16 cellular contexts compared by ENCODE assay signal in genomic region chr10:33453081-33453850, GRCh38.
DNase-seq lines count a peak whose midpoint lies in the region; ATAC-seq and TF ChIP-seq lines count a peak whose summit lies in the region.
"Had no signal": no experiment of that assay in that cellular context is flagged by ENCODE, and none has a peak within 500 bp of the region (broad histone marks: within the 10 kb centered on the region; RNA-seq: fewer than 3 reads in every experiment).

No MANE protein-coding gene starts in this region.

- H3K27ac ChIP-seq in IMR-90 (ENCODE audit: insufficient read depth, low read length) (no peak overlapping the region), RWPE2 (ENCODE audit: poor library complexity, severe bottlenecking) (no peak overlapping the region), foreskin keratinocyte (no peak overlapping the region)
- H3K27ac ChIP-seq: tibial nerve had no signal

- peaks cover 11% of the 10 kb centered on the region for H3K27me3 Mint-ChIP-seq in activated naive CD8-positive, alpha-beta T cell treated with anti-CD3 and anti-CD28 coated beads for 36 hours
- H3K27me3 Mint-ChIP-seq: brain had no signal

- H3K9ac ChIP-seq in IMR-90 (ENCODE audit: low read depth, low read length), result no peak overlapping the region

- no peak for TF ChIP-seq POLR2A in IMR-90 (IDR thresholded peaks at IDR 0.05; ENCODE audit: low read depth, low read length)

- H2AK5ac ChIP-seq in IMR-90 (ENCODE audit: low read depth, low read length), result no peak overlapping the region

- H3K4me1 ChIP-seq in IMR-90 (ENCODE audit: control insufficient read depth, insufficient read depth, low read length) (no peaks in the 10 kb centered on the region), RWPE2 (ENCODE audit: insufficient read depth, poor library complexity, severe bottlenecking) (no peaks in the 10 kb centered on the region), foreskin keratinocyte (no peaks in the 10 kb centered on the region)
- H3K4me1 ChIP-seq: tibial nerve had no signal

- no CpG with 5 or more reads among the region's 8 CpGs for WGBS in IMR-90 (ENCODE audit: extremely low coverage in 2 of 2, insufficient read length in 1 of 2), 2 experiments

- H3K27me3 ChIP-seq in IMR-90 (ENCODE audit: control insufficient read depth, insufficient read depth, low read length) (no peaks in the 10 kb centered on the region), RWPE2 (ENCODE audit: insufficient read depth, poor library complexity, severe bottlenecking) (no peaks in the 10 kb centered on the region), foreskin keratinocyte (no peaks in the 10 kb centered on the region)
- H3K27me3 ChIP-seq: tibial nerve had no signal

- no peaks in the 10 kb centered on the region for H3K4me1 Mint-ChIP-seq in activated naive CD8-positive, alpha-beta T cell treated with anti-CD3 and anti-CD28 coated beads for 36 hours
- H3K4me1 Mint-ChIP-seq: brain had no signal

- H4K20me1 ChIP-seq in IMR-90 (ENCODE audit: insufficient read depth, low read length), result no peaks in the 10 kb centered on the region

- H3K9me3 Mint-ChIP-seq in activated naive CD8-positive, alpha-beta T cell treated with anti-CD3 and anti-CD28 coated beads for 36 hours, result peaks cover 5% of the 10 kb centered on the region

- H3K4me3 Mint-ChIP-seq in activated naive CD8-positive, alpha-beta T cell treated with anti-CD3 and anti-CD28 coated beads for 36 hours, result no peak overlapping the region
- H3K4me3 Mint-ChIP-seq: brain had no signal

- no peak overlapping the region for H3K4ac ChIP-seq in IMR-90 (ENCODE audit: low read depth, low read length)

- CTCF ChIA-PET in IMR-90 (lab: Yijun Ruan, JAX), result no interaction called here

- no peak overlapping the region for H2BK20ac ChIP-seq in IMR-90 (ENCODE audit: low read depth, low read length)

- no peak overlapping the region for H3K18ac ChIP-seq in IMR-90 (ENCODE audit: low read depth, low read length)

- H3K36me3 Mint-ChIP-seq in activated naive CD8-positive, alpha-beta T cell treated with anti-CD3 and anti-CD28 coated beads for 36 hours, result no peaks in the 10 kb centered on the region
- H3K36me3 Mint-ChIP-seq: brain had no signal

- H3K79me1 ChIP-seq in IMR-90 (ENCODE audit: low read depth in 1 of 2, low read length in 2 of 2), result no peaks in the 10 kb centered on the region

- H3K23ac ChIP-seq in IMR-90 (ENCODE audit: low read depth, low read length), result no peak overlapping the region

- no peak overlapping the region for H2BK5ac ChIP-seq in IMR-90 (ENCODE audit: low read depth, low read length, poor library complexity, severe bottlenecking)

- H2BK15ac ChIP-seq in IMR-90 (ENCODE audit: low read depth, low read length), result no peak overlapping the region

- H2AFZ ChIP-seq in IMR-90 (replicated peaks; ENCODE audit: low read length, poor library complexity), result no peak overlapping the region

- no peaks in the 10 kb centered on the region; the same call in 1 of the 2 replicates for H3K9me1 ChIP-seq in IMR-90 (ENCODE audit: insufficient read depth, low read length)

- no peak overlapping the region for H3K27ac Mint-ChIP-seq in activated naive CD8-positive, alpha-beta T cell treated with anti-CD3 and anti-CD28 coated beads for 36 hours
- H3K27ac Mint-ChIP-seq: brain had no signal

- 0 out of 2 replicates have a peak, but pooled peaks cover 3% of the 10 kb centered on the region for H3K9me3 ChIP-seq in IMR-90 (ENCODE audit: control insufficient read depth, insufficient read depth, low read length)
- peaks cover 3% of the 10 kb centered on the region for H3K9me3 ChIP-seq in RWPE2 (ENCODE audit: severe bottlenecking)

- no peak for TF ChIP-seq RAD21 in IMR-90 (IDR thresholded peaks at IDR 0.05; ENCODE audit: low read length)

- TF ChIP-seq CTCF in IMR-90 (conservative IDR thresholded peaks at IDR 0.05; ENCODE audit: low read depth, low read length) (no peak), RWPE2 (IDR thresholded peaks at IDR 0.05; ENCODE audit: poor library complexity, severe bottlenecking) (no peak), foreskin keratinocyte (conservative IDR thresholded peaks at IDR 0.05) (no peak)

- intact Hi-C loops in IMR-90 (cut with micrococcal nuclease), result no loop called here

- DNase-seq in ACHN, result peak; percentile 68
- peak; percentile 64 for DNase-seq in IMR-90
- no peak for DNase-seq in RWPE2 (ENCODE audit: low spot score)
- DNase-seq in foreskin keratinocyte, result peak; percentile 77 to 91
- DNase-seq in NOMO-1 (lab: John Stamatoyannopoulos, UW; ENCODE audit: unreplicated experiment in 2 of 2), result no peak
- no peak for DNase-seq in activated naive CD8-positive, alpha-beta T cell treated with anti-CD3 and anti-CD28 coated beads for 36 hours
- DNase-seq: activated CD4-positive, alpha-beta T cell treated with anti-CD3 and anti-CD28 coated beads for 4 hours; effector memory CD4-positive, alpha-beta T cell; NCI-H2029 treated with DMSO at 0.1 percent for 48 hours; SW 1271 had no signal

- no peak overlapping the region for H4K5ac ChIP-seq in IMR-90 (ENCODE audit: low read depth, low read length)

- H4K91ac ChIP-seq in IMR-90 (ENCODE audit: insufficient read depth, low read depth, low read length), result no peak overlapping the region

- ATAC-seq in IMR-90 (ENCODE audit: low read depth), result no peak
- ATAC-seq in RWPE2 (ENCODE audit: low read depth), result peak; percentile 75; the same call in 2 of the 3 replicates
- ATAC-seq in foreskin keratinocyte, result peak; percentile 97
- no peak for ATAC-seq in HG03432 (IDR thresholded peaks at IDR 0.05; ENCODE audit: unreplicated experiment)
- ATAC-seq in HG02938 (IDR thresholded peaks at IDR 0.05; ENCODE audit: unreplicated experiment), result no peak
- ATAC-seq: K562 had no signal

- POLR2A ChIA-PET in IMR-90 (lab: Charles Lee; ENCODE audit: unreplicated experiment), result no interaction called here

- H3K56ac ChIP-seq in IMR-90 (ENCODE audit: extremely low read depth, insufficient read depth, low read length), result no peak overlapping the region

- no TSS peak for BruUV-seq in IMR-90 (replicated peaks; lab: Mats Ljungman, UMichigan)

- no peak overlapping the region for H3K14ac ChIP-seq in IMR-90 (replicated peaks; ENCODE audit: low read depth, low read length)

- no peak overlapping the region for H3K4me3 ChIP-seq in IMR-90 (ENCODE audit: insufficient read depth, low read depth, low read length)
- no peak overlapping the region for H3K4me3 ChIP-seq in RWPE2 (ENCODE audit: severe bottlenecking)
- H3K4me3 ChIP-seq: K562, lung, tibial nerve had no signal

- no peak overlapping the region for H3K4me2 ChIP-seq in IMR-90 (ENCODE audit: low read depth, low read length)

- no peak overlapping the region for H4K8ac ChIP-seq in IMR-90 (ENCODE audit: low read depth in 2 of 2, low read length in 2 of 2)

- H2AK9ac ChIP-seq in IMR-90 (replicated peaks; ENCODE audit: low read depth, low read length, poor library complexity), result no peak overlapping the region

- H3K36me3 ChIP-seq in IMR-90 (ENCODE audit: control insufficient read depth, insufficient read depth, low read length), result no peaks in the 10 kb centered on the region
- no peaks in the 10 kb centered on the region for H3K36me3 ChIP-seq in RWPE2 (ENCODE audit: low read depth)
- H3K36me3 ChIP-seq: tibial nerve had no signal

- H2BK120ac ChIP-seq in IMR-90 (ENCODE audit: low read depth, low read length), result no peak overlapping the region

- in situ Hi-C loops in ACHN (cut with HindIII; ENCODE audit: low pct_ligation_motif_present, low pct_unique_long_range_greater_than_20kb, low sequenced_read_pairs) (no loop called here), IMR-90 (cut with MboI; ENCODE audit: low sequenced_read_pairs) (no loop called here)

- dilution Hi-C loops in IMR-90 (cut with HindIII; ENCODE audit: low sequenced_read_pairs, unreplicated experiment), result no loop called here

TF ChIP-seq in IMR-90, 13 proteins besides CTCF, POLR2A, EP300 and RAD21:
- TF ChIP-seq RFX5 (IDR thresholded peaks at IDR 0.05; ENCODE audit: low read depth, low read length) (no peak), FOS (IDR thresholded peaks at IDR 0.05; ENCODE audit: low read depth, low read length) (no peak), MAFK (IDR thresholded peaks at IDR 0.05; ENCODE audit: low read depth, low read length) (no peak), ELK1 (IDR thresholded peaks at IDR 0.05; ENCODE audit: borderline replicate concordance, low read depth, low read length) (no peak), CEBPB (IDR thresholded peaks at IDR 0.05; ENCODE audit: low read depth, low read length) (no peak), USF2 (IDR thresholded peaks at IDR 0.05; ENCODE audit: low read depth, low read length) (no peak)

Comparison
In these comparisons a context has a peak if more than half of its experiments do, and no peak if none do; other contexts are left out.
1. DNase-seq: peak in ACHN (single experiment), IMR-90 (single experiment) and foreskin keratinocyte (2 of 2); none in RWPE2 (single experiment), NOMO-1 (0 of 2) and activated naive CD8-positive, alpha-beta T cell treated with anti-CD3 and anti-CD28 coated beads for 36 hours (single experiment).
2. ATAC-seq: peak in RWPE2 (single experiment) and foreskin keratinocyte (single experiment); none in IMR-90 (single experiment), HG03432 (single experiment) and HG02938 (single experiment).